In genomic region chr1:186806477-186806876, GRCh38 we compare ENCODE assay signal across 10 cellular contexts. TPM values are rescaled to one million over a fixed set of nuclear protein-coding genes. Genes with fewer than 3 reads are reported as not detected.
DNase-seq lines count a peak whose midpoint lies in the region; ATAC-seq and TF ChIP-seq lines count a peak whose summit lies in the region.
"Had no signal": no experiment of that assay in that cellular context is flagged by ENCODE, and none has a peak within 500 bp of the region (broad histone marks: within the 10 kb centered on the region; RNA-seq: fewer than 3 reads in every experiment).

No MANE protein-coding gene starts in this region.

- no peak overlapping the region for H3K4me3 ChIP-seq in H7 (ENCODE audit: insufficient read depth, low read depth, low read length)
- no peak overlapping the region for H3K4me3 ChIP-seq in RWPE2 (ENCODE audit: severe bottlenecking)
- no peak overlapping the region for H3K4me3 ChIP-seq in hepatocyte
- H3K4me3 ChIP-seq: K562 had no signal

- no peak overlapping the region for H2AFZ ChIP-seq in hepatocyte

- TF ChIP-seq CTCF in RWPE2 (IDR thresholded peaks at IDR 0.05; ENCODE audit: poor library complexity, severe bottlenecking): peak; percentile 77
- peak; percentile 26 for TF ChIP-seq CTCF in hepatocyte (IDR thresholded peaks at IDR 0.05; ENCODE audit: poor library complexity)

- no peaks in the 10 kb centered on the region for H3K36me3 ChIP-seq in H7 (replicated peaks; ENCODE audit: control insufficient read depth, insufficient read depth, low read length)
- H3K36me3 ChIP-seq in RWPE2 (ENCODE audit: low read depth): no peaks in the 10 kb centered on the region
- no peaks in the 10 kb centered on the region for H3K36me3 ChIP-seq in hepatocyte (replicated peaks; ENCODE audit: insufficient read depth, low read depth)

- H4K20me1 ChIP-seq in hepatocyte (ENCODE audit: insufficient read depth, poor library complexity, severe bottlenecking): no peaks in the 10 kb centered on the region

- DNase-seq in DMS53 (lab: John Stamatoyannopoulos, UW): peak; percentile 83
- peak; percentile 3 for DNase-seq in H7
- DNase-seq in RWPE2 (ENCODE audit: low spot score): no peak
- DNase-seq in hepatocyte (ENCODE audit: low spot score): no peak
- DNase-seq in NCI-H1436 treated with DMSO at 0.1 percent for 48 hours (lab: John Stamatoyannopoulos, UW): no peak
- no peak for DNase-seq in sciatic nerve (ENCODE audit: low spot score)

- H3K27me3 ChIP-seq in H7 (ENCODE audit: control insufficient read depth, insufficient read depth, low read length) (no peaks in the 10 kb centered on the region), RWPE2 (ENCODE audit: insufficient read depth, poor library complexity, severe bottlenecking) (no peaks in the 10 kb centered on the region), hepatocyte (no peaks in the 10 kb centered on the region)

- ATAC-seq in RWPE2 (ENCODE audit: low read depth): peak; percentile 82
- no peak for ATAC-seq in HG02610 (IDR thresholded peaks at IDR 0.05; ENCODE audit: unreplicated experiment)
- ATAC-seq in GM21717 (IDR thresholded peaks at IDR 0.05; ENCODE audit: unreplicated experiment): no peak
- no peak for ATAC-seq in sciatic nerve
- ATAC-seq: esophagus mucosa, K562 had no signal

- no peaks in the 10 kb centered on the region for H3K79me2 ChIP-seq in hepatocyte

- no peaks in the 10 kb centered on the region for H3K9me3 ChIP-seq in RWPE2 (ENCODE audit: severe bottlenecking)
- H3K9me3 ChIP-seq in hepatocyte (ENCODE audit: low read depth): no peaks in the 10 kb centered on the region

- WGBS in hepatocyte (ENCODE audit: low lambda C conversion rate, missing lambda C conversion rate): 19% methylated on average over 3 of the region's 3 CpGs

- H3K4me2 ChIP-seq in hepatocyte: no peak overlapping the region

- intact Hi-C loops in sciatic nerve (cut with DNase I): no loop called here

- no peaks in the 10 kb centered on the region for H3K9me2 ChIP-seq in hepatocyte (replicated peaks; ENCODE audit: insufficient read depth)

- H3K4me1 ChIP-seq in RWPE2 (ENCODE audit: insufficient read depth, poor library complexity, severe bottlenecking) (no peaks in the 10 kb centered on the region), hepatocyte (ENCODE audit: insufficient read depth) (no peaks in the 10 kb centered on the region)

- H3K27ac ChIP-seq in RWPE2 (ENCODE audit: poor library complexity, severe bottlenecking) (no peak overlapping the region), hepatocyte (no peak overlapping the region)

RNA-seq across cellular contexts. Expression of gene PLA2G4A, which starts 22.3 kb away (rescaled TPM):
- total RNA-seq in H7 (2014; rRNA removed; shearing (Covaris generic)): 1.1 TPM in 2 replicates
- total RNA-seq in hepatocyte (19.3 and 24.9 TPM in 2 replicates), sciatic nerve (4.8 TPM)
- 20.8 and 21.3 TPM in 2 replicates for polyA plus RNA-seq in hepatocyte

Comparison
In these comparisons a context has a peak if more than half of its experiments do, and no peak if none do; other contexts are left out.
1. DNase-seq: peak in DMS53 (single experiment) and H7 (single experiment); none in RWPE2 (single experiment), hepatocyte (single experiment), NCI-H1436 treated with DMSO at 0.1 percent for 48 hours (single experiment) and sciatic nerve (single experiment).